26 cellular contexts compared by ENCODE assay signal in genomic region chr17:81261096-81261495, GRCh38.
"Had no signal": no experiment of that assay in that cellular context is flagged by ENCODE, and none has a peak within 500 bp of the region (broad histone marks: within the 10 kb centered on the region; RNA-seq: fewer than 3 reads in every experiment).

No MANE protein-coding gene starts in this region.

- H2AFZ ChIP-seq: parathyroid adenoma had no signal

- H3K27me3 ChIP-seq: ovary, right lobe of liver, sigmoid colon, stomach, thyroid gland, tibial nerve, upper lobe of left lung, vagina had no signal

- H3K9ac ChIP-seq: parathyroid adenoma had no signal

- H3K4me3 ChIP-seq: ovary, psoas muscle, right lobe of liver, sigmoid colon, stomach, thoracic aorta, thyroid gland, tibial nerve, upper lobe of left lung, vagina had no signal

- ATAC-seq: naive thymus-derived CD8-positive, alpha-beta T cell; natural killer cell treated with Interleukin-12 subunit alpha and Interleukin-12 subunit beta and Interleukin-15 and Interleukin-18, amount 100 ng/mL, for 72 hours; psoas muscle; right cardiac atrium; stimulated activated effector memory CD8-positive, alpha-beta T cell treated with anti-CD3 and anti-CD28 coated beads, Interleukin-12 subunit alpha, Interleukin-12 subunit beta, amount 100 ng/mL, for 72 hours; stimulated activated naive B cell treated with anti-CD40 and anti-IgM and Interleukin-4, amounts not matched to agents 10 μg/mL and 1 μg/mL and 100 μg/mL, for 72 hours had no signal

- H3K27ac ChIP-seq: ovary, parathyroid adenoma, psoas muscle, right lobe of liver, sigmoid colon, stomach, thoracic aorta, thyroid gland, tibial nerve, upper lobe of left lung, vagina had no signal

- H3K9me3 ChIP-seq: ovary, psoas muscle, right lobe of liver, sigmoid colon, stomach, thoracic aorta, thyroid gland, tibial nerve, upper lobe of left lung, vagina had no signal

- H3K4me1 ChIP-seq: sigmoid colon, vagina had no signal

- DNase-seq: naive thymus-derived CD8-positive, alpha-beta T cell; nephron progenitor cell; occipital lobe; ovary; posterior cingulate gyrus; psoas muscle; right lobe of liver; sigmoid colon; small intestine; stimulated activated CD4-positive, alpha-beta T cell treated with anti-CD3 and anti-CD28 coated beads, Interleukin-15, amount 100 ng/mL, for 24 hours; stimulated activated CD4-positive, alpha-beta T cell treated with anti-CD3 and anti-CD28 coated beads, Interleukin-2, amount 100 ng/mL, for 24 hours; stimulated activated CD4-positive, alpha-beta T cell treated with anti-CD3 and anti-CD28 coated beads, Interleukin-2, amount 100 ng/mL, for 48 hours; stimulated activated CD4-positive, alpha-beta T cell treated with anti-CD3 and anti-CD28 coated beads, Interleukin-4, amount 100 ng/mL, for 24 hours; stimulated activated naive B cell treated with anti-CD40 and anti-IgM and Interleukin-4, amounts not matched to agents 10 μg/mL and 1 μg/mL and 100 μg/mL, for 72 hours; stimulated activated naive CD4-positive, alpha-beta T cell treated with Interleukin-2 at 50 U/mL for 16 hours; stomach; thyroid gland; trophoblast cell had no signal

- H3K36me3 ChIP-seq: ovary had no signal
